Comparison of ENCODE assay signal across 17 cellular contexts in the genomic region with DNA sequence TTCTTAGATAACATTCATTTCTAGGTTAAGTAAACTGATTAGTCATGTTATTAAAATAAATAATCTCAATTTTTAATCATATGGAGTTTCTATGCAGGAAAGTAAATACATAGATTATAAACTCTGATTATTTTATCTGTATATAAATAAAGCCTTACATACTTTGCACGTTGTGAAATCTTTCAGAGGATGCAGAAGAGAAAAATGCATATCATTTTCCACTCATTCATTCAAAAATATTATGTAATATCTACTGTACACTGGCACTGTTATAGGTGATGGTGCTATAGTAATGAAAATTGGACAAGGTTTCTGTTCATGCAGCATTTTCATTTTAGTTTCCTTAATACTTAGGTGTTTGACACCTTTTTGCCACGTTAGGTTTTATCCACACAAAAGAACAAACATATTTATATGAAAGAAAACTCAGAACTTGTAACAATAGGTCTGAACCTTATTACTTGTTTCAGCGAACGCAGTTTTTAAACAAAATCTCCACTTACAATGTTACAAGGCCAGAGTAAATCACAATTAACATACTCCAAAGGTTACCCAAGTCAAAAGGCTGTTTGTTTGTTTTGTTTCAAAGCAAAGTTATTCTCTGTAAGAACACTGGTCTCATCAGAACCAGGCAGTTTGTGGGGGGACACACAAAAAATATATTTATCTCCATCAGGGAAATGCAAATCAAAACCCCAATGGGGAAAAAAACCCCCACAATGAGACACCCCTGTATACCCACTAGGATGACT. TPM values are rescaled to one million over a fixed set of nuclear protein-coding genes. Genes with fewer than 3 reads are reported as not detected.
DNase-seq lines count a peak whose midpoint lies in the region; FAIRE-seq and TF ChIP-seq lines count a peak whose summit lies in the region.
"Had no signal": no experiment of that assay in that cellular context is flagged by ENCODE, and none has a peak within 500 bp of the region (broad histone marks: within the 10 kb centered on the region; RNA-seq: fewer than 3 reads in every experiment).

No MANE protein-coding gene starts in this region.

- no peaks in the 10 kb centered on the region for H3K9me3 Mint-ChIP-seq in endothelial cell (ENCODE audit: unreplicated experiment)

- H2AFZ ChIP-seq in smooth muscle cell (ENCODE audit: low read depth) = no peak overlapping the region

- peak overlapping the region in 1 of 2 donors; percentile 27 for H3K9ac ChIP-seq in liver (ENCODE audit: low read depth in 1 of 2, low read length in 2 of 2)
- H3K9ac ChIP-seq in smooth muscle cell (ENCODE audit: low read depth) = no peak overlapping the region

- TF ChIP-seq CTCF in endothelial cell (IDR thresholded peaks at IDR 0.05; ENCODE audit: unreplicated experiment) (no peak), liver (IDR thresholded peaks at IDR 0.05; ENCODE audit: low read depth, low read length, missing input control) (no peak), smooth muscle cell (IDR thresholded peaks at IDR 0.05; ENCODE audit: borderline replicate concordance, insufficient read depth, poor library complexity, severe bottlenecking) (no peak)

- H3K79me2 ChIP-seq in smooth muscle cell (ENCODE audit: low read depth) = peaks cover 4% of the 10 kb centered on the region

- peak; percentile 73 for FAIRE-seq in TTC549 (lab: Jason Lieb, UNC)
- FAIRE-seq: K562 had no signal

- H3K36me3 ChIP-seq in liver (ENCODE audit: control insufficient read depth in 4 of 4, insufficient read depth in 3 of 4, low read depth in 1 of 4, low read length in 3 of 4) (peaks cover 0 to 12% (median 9%) of the 10 kb centered on the region in 4 donors), smooth muscle cell (ENCODE audit: low read depth) (peaks cover 9% of the 10 kb centered on the region)

- H3K27ac ChIP-seq in liver (ENCODE audit: low read depth in 1 of 2, low read length in 2 of 2) (no peak overlapping the region), smooth muscle cell (ENCODE audit: low read depth) (no peak overlapping the region)
- H3K27ac ChIP-seq: C4-2B had no signal

- H3K9me3 ChIP-seq in liver (ENCODE audit: control insufficient read depth in 4 of 4, low read length in 3 of 4) (no peaks in the 10 kb centered on the region), smooth muscle cell (replicated peaks; ENCODE audit: low read depth) (no peaks in the 10 kb centered on the region)
- H3K9me3 ChIP-seq: MG63 had no signal

- H3F3A ChIP-seq in smooth muscle cell (ENCODE audit: low read depth) = no peaks in the 10 kb centered on the region

- H3K4me3 Mint-ChIP-seq in endothelial cell (ENCODE audit: unreplicated experiment) = no peak overlapping the region

- H3K36me3 Mint-ChIP-seq in endothelial cell (ENCODE audit: low read depth, unreplicated experiment) = peaks cover 11% of the 10 kb centered on the region

- H3K4me3 ChIP-seq in liver (ENCODE audit: low read depth in 1 of 3, low read length in 3 of 3) = no peak overlapping the region
- H3K4me3 ChIP-seq in smooth muscle cell = no peak overlapping the region
- H3K4me3 ChIP-seq: K562, MG63 had no signal

- peaks cover 0 to 5% (median 1%) of the 10 kb centered on the region in 4 donors for H3K4me1 ChIP-seq in liver (ENCODE audit: control insufficient read depth in 4 of 4, insufficient read depth in 4 of 4, low read length in 3 of 4)
- no peaks in the 10 kb centered on the region for H3K4me1 ChIP-seq in smooth muscle cell (ENCODE audit: low read depth)

- H3K4me2 ChIP-seq in smooth muscle cell = no peak overlapping the region

- H3K27me3 ChIP-seq in liver (ENCODE audit: control insufficient read depth in 4 of 4, insufficient read depth in 4 of 4, low read length in 3 of 4) (no peaks in the 10 kb centered on the region), smooth muscle cell (ENCODE audit: low read depth) (no peaks in the 10 kb centered on the region)
- H3K27me3 ChIP-seq: MG63 had no signal

- WGBS in liver = 40% methylated on average over 4 of the region's 4 CpGs
- WGBS in smooth muscle cell (ENCODE audit: low lambda C conversion rate) = 95% methylated on average over 4 of the region's 4 CpGs

- TF ChIP-seq RAD21 in liver (IDR thresholded peaks at IDR 0.05) = no peak

- H4K20me1 ChIP-seq in smooth muscle cell (ENCODE audit: low read depth) = peaks cover 36% of the 10 kb centered on the region

- no peaks in the 10 kb centered on the region for H3K4me1 Mint-ChIP-seq in endothelial cell (ENCODE audit: unreplicated experiment)

- H3K27me3 Mint-ChIP-seq in endothelial cell (ENCODE audit: unreplicated experiment) = peaks cover 2% of the 10 kb centered on the region

- H3K27ac Mint-ChIP-seq in endothelial cell (ENCODE audit: unreplicated experiment) = peak overlapping the region; percentile 67

- no peak for DNase-seq in endothelial cell (ENCODE audit: low spot score)
- no peak for DNase-seq in pons (ENCODE audit: low spot score)
- no peak for DNase-seq in GM03348 (ENCODE audit: low spot score)
- DNase-seq in 8988T = no peak
- DNase-seq in smooth muscle cell (lab: John Stamatoyannopoulos, UW; ENCODE audit: unreplicated experiment) = no peak
- DNase-seq: AML-193, GOT3, MG63, NCI-H1417, NCI-H1694 treated with DMSO at 0.1 percent for 48 hours, NCI-H446 treated with DMSO at 0.1 percent for 48 hours, NCI-H526 treated with DMSO at 0.1 percent for 48 hours, Right ventricle myocardium superior had no signal

TF ChIP-seq in liver, 16 proteins besides CTCF, POLR2A, EP300 and RAD21:
- TF ChIP-seq, protein P1, sequence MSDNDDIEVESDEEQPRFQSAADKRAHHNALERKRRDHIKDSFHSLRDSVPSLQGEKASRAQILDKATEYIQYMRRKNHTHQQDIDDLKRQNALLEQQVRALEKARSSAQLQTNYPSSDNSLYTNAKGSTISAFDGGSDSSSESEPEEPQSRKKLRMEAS (IDR thresholded peaks at IDR 0.05) = peak; percentile 12
- TF ChIP-seq FOXA2 (IDR thresholded peaks at IDR 0.05) (no peak), RXRA (IDR thresholded peaks at IDR 0.05) (peak in 1 of 2 donors; percentile 4), TAF1 (conservative IDR thresholded peaks at IDR 0.05) (no peak), HNF4A (conservative IDR thresholded peaks at IDR 0.05) (peak; percentile 46 to 61), JUND (IDR thresholded peaks at IDR 0.05) (no peak), SP1 (IDR thresholded peaks at IDR 0.05) (peak; percentile 45)

RNA-seq across cellular contexts. Expression of a gene that starts 27.4 kb away (rescaled TPM):
- total RNA-seq in endothelial cell (ENCODE audit: unreplicated experiment) (39.7 TPM), liver (10 to 100 TPM; 12.6 to 14.1 TPM), smooth muscle cell (18.3 and 21.4 TPM in 2 replicates)
- polyA plus RNA-seq in liver (1 to 10 TPM; 3.3 TPM), smooth muscle cell (8.9 and 17.6 TPM in 2 replicates)

RNA-seq across cellular contexts. Expression of a gene that starts 53.9 kb away (rescaled TPM):
- 37.5 TPM for total RNA-seq in endothelial cell (ENCODE audit: unreplicated experiment)
- total RNA-seq in liver = 10 to 100 TPM; 19.2 to 22.6 TPM
- polyA plus RNA-seq in liver = 10 to 100 TPM; 31.3 to 62.1 TPM
- total RNA-seq in smooth muscle cell = 40.8 and 61.5 TPM in 2 replicates
- polyA plus RNA-seq in smooth muscle cell = 73.7 and 90.8 TPM in 2 replicates
